ENCODE assay signal across 28 cellular contexts in genomic region chr1:47999097-47999496, GRCh38. TPM values are rescaled to one million over a fixed set of nuclear protein-coding genes. Genes with fewer than 3 reads are reported as not detected.
"Had no signal": no experiment of that assay in that cellular context is flagged by ENCODE, and none has a peak within 500 bp of the region (broad histone marks: within the 10 kb centered on the region; RNA-seq: fewer than 3 reads in every experiment).

No MANE protein-coding gene starts in this region.

- H3K27ac ChIP-seq: left ventricle myocardium inferior, parathyroid adenoma, right atrium auricular region, right lobe of liver, testis, thyroid gland, transverse colon, upper lobe of right lung had no signal

- H3K4me1 ChIP-seq: parathyroid adenoma had no signal

- DNase-seq: islet precursor cell; left ventricle myocardium inferior; mesendoderm; naive B cell; nucleus accumbens; right lobe of liver; stimulated activated CD4-positive, alpha-beta T cell treated with anti-CD3 and anti-CD28 coated beads, Interleukin-1b, Interleukin-23, amount 100 ng/mL, for 48 hours; stimulated activated CD4-positive, alpha-beta T cell treated with anti-CD3 and anti-CD28 coated beads, Interleukin-2, amount 100 ng/mL, for 48 hours; stimulated activated CD4-positive, alpha-beta T cell treated with anti-CD3 and anti-CD28 coated beads, Interleukin-4, amount 100 ng/mL, for 4 hours; stimulated activated CD8-positive, alpha-beta memory T cell treated with anti-CD3 and anti-CD28 coated beads, Interleukin-4, amount 100 ng/mL, for 48 hours; stimulated activated naive CD4-positive, alpha-beta T cell treated with Interleukin-2 at 50 U/mL for 16 hours; stimulated activated naive CD8-positive, alpha-beta T cell treated with anti-CD3 and anti-CD28 coated beads, Interleukin-15, amount 100 ng/mL, for 72 hours; testis; thyroid gland; transverse colon; upper lobe of right lung had no signal

- H3K9me3 Mint-ChIP-seq: mesothelial cell of epicardium; natural killer cell treated with Interleukin-12 subunit alpha and Interleukin-12 subunit beta and Interleukin-15 and Interleukin-18, amount 100 ng/mL, for 72 hours; neural crest cell; stimulated activated memory B cell treated with anti-CD40 and anti-IgM and Interleukin-4, amounts not matched to agents 10 μg/mL and 1 μg/mL and 100 μg/mL, for 72 hours; stimulated activated naive CD8-positive, alpha-beta T cell treated with anti-CD3 and anti-CD28 coated beads, Interleukin-15, amount 100 ng/mL, for 72 hours had no signal

- H3K4me3 ChIP-seq: left ventricle myocardium inferior, lung, right atrium auricular region, right lobe of liver, smooth muscle cell, testis, thyroid gland, transverse colon, upper lobe of right lung had no signal

- FAIRE-seq: urothelium cell line had no signal

- H3K4me2 ChIP-seq: smooth muscle cell had no signal

- ATAC-seq: natural killer cell treated with Interleukin-12 subunit alpha and Interleukin-12 subunit beta and Interleukin-15 and Interleukin-18, amount 100 ng/mL, for 72 hours; right lobe of liver; stimulated activated memory B cell treated with anti-CD40 and anti-IgM and Interleukin-4, amounts not matched to agents 10 μg/mL and 1 μg/mL and 100 μg/mL, for 72 hours; stimulated activated naive CD8-positive, alpha-beta T cell treated with anti-CD3 and anti-CD28 coated beads, Interleukin-15, amount 100 ng/mL, for 72 hours; upper lobe of right lung had no signal

- H2AFZ ChIP-seq: parathyroid adenoma had no signal

- H3K36me3 ChIP-seq: left ventricle myocardium inferior, right atrium auricular region, right lobe of liver, thyroid gland, transverse colon, upper lobe of right lung had no signal

- H3K4me3 Mint-ChIP-seq: natural killer cell treated with Interleukin-12 subunit alpha and Interleukin-12 subunit beta and Interleukin-15 and Interleukin-18, amount 100 ng/mL, for 72 hours; stimulated activated memory B cell treated with anti-CD40 and anti-IgM and Interleukin-4, amounts not matched to agents 10 μg/mL and 1 μg/mL and 100 μg/mL, for 72 hours; stimulated activated naive CD8-positive, alpha-beta T cell treated with anti-CD3 and anti-CD28 coated beads, Interleukin-15, amount 100 ng/mL, for 72 hours had no signal

- H3K36me3 Mint-ChIP-seq: mesothelial cell of epicardium; natural killer cell treated with Interleukin-12 subunit alpha and Interleukin-12 subunit beta and Interleukin-15 and Interleukin-18, amount 100 ng/mL, for 72 hours; stimulated activated memory B cell treated with anti-CD40 and anti-IgM and Interleukin-4, amounts not matched to agents 10 μg/mL and 1 μg/mL and 100 μg/mL, for 72 hours had no signal

- H3K79me2 ChIP-seq: parathyroid adenoma had no signal

- H3K27ac Mint-ChIP-seq: mesothelial cell of epicardium; naive B cell; natural killer cell treated with Interleukin-12 subunit alpha and Interleukin-12 subunit beta and Interleukin-15 and Interleukin-18, amount 100 ng/mL, for 72 hours; stimulated activated memory B cell treated with anti-CD40 and anti-IgM and Interleukin-4, amounts not matched to agents 10 μg/mL and 1 μg/mL and 100 μg/mL, for 72 hours had no signal

- H3K27me3 ChIP-seq: right atrium auricular region, right lobe of liver, testis, thyroid gland had no signal

- H3K9me3 ChIP-seq: left ventricle myocardium inferior, right atrium auricular region, right lobe of liver, testis, thyroid gland, transverse colon, upper lobe of right lung had no signal

- H3K9ac ChIP-seq: parathyroid adenoma had no signal

RNA-seq across cellular contexts. Expression of gene TRABD2B, which starts 1.9 kb away (rescaled TPM):
- total RNA-seq: mononuclear cell; natural killer cell treated with Interleukin-12 subunit alpha and Interleukin-12 subunit beta and Interleukin-15 and Interleukin-18, amount 100 ng/mL, for 72 hours; osteocyte; pulmonary artery endothelial cell had no signal
